14 cellular contexts compared by ENCODE assay signal in the genomic region with DNA sequence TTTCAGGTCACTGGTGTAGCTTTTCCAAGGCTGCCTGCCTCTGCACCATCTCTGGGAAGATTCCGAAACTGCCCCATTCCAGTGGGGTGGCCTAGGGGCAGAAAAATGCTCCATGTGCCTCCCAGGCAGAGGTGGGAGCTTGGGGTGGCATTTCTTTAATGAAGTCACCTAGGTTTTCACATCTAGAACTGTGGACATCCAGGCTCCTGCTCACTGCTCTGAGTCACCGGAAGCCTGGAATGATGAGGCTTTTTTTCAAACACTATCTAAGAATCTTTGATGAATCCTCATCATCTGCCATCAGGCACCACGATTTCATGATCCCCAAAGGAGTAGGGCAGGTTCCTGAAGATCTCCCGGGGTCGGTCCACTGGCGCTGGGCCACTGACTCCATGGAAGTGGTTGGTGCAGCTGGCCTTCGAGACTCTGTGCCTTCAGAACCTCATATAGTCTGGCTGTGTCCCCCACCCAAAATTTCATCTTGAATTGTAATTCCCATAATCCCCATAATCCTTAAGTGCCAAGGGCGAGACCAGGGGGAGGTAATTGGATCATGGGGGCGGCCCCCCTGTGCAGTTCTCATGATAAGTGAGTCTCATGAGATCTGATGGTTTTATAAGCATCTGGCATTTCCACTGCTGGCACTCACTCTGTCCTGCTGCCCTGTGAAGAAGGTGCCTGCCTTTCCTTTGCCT. TPM values are rescaled to one million over a fixed set of nuclear protein-coding genes. Genes with fewer than 3 reads are reported as not detected.
DNase-seq lines count a peak whose midpoint lies in the region; ATAC-seq, FAIRE-seq and TF ChIP-seq lines count a peak whose summit lies in the region.
"Had no signal": no experiment of that assay in that cellular context is flagged by ENCODE, and none has a peak within 500 bp of the region (broad histone marks: within the 10 kb centered on the region; RNA-seq: fewer than 3 reads in every experiment).

No MANE protein-coding gene starts in this region.

- H3K23me2 ChIP-seq in H1 (ENCODE audit: low read depth, low read length): no peaks in the 10 kb centered on the region; the same call in 1 of the 2 replicates

- peaks cover 0 to 2% of the 10 kb centered on the region in 2 experiments for H4K20me1 ChIP-seq in H1 (replicated peaks in 1 of 2; ENCODE audit: control insufficient read depth in 1 of 2, insufficient read depth in 2 of 2, low read length in 2 of 2)

- H3K4ac ChIP-seq in H1 (replicated peaks; ENCODE audit: insufficient read length, low read depth, low read length): no peak overlapping the region

- H2BK120ac ChIP-seq in H1 (replicated peaks; ENCODE audit: low read depth, low read length): no peak overlapping the region

- no peak overlapping the region for H3K27ac ChIP-seq in H1 (ENCODE audit: low read depth, low read length)
- H3K27ac ChIP-seq in psoas muscle: peak overlapping the region; percentile 87

- no peak for TF ChIP-seq POLR2A in H1 (IDR thresholded peaks at IDR 0.05; ENCODE audit: control extremely low read depth in 1 of 2, low read depth in 2 of 2, low read length in 2 of 2)

- DNase-seq in EH (ENCODE audit: low read depth) (peak; percentile 82), RCC 7860 (ENCODE audit: low spot score) (peak; percentile 83), H1 (ENCODE audit: low read depth in 1 of 2, low spot score in 2 of 2) (no peak), psoas muscle (no peak), HPDE6-E6E7 (ENCODE audit: extremely low spot score) (no peak)
- DNase-seq in activated effector memory CD4-positive, alpha-beta T cell treated with anti-CD3 and anti-CD28 coated beads, Interleukin-2, amount 50 U/mL, for 16 hours: no peak
- DNase-seq: activated CD4-positive, alpha-beta T cell treated with anti-CD3 and anti-CD28 coated beads for 48 hours; immature natural killer cell; NCI-H1930; Right ventricle myocardium superior had no signal

- TF ChIP-seq RAD21 in H1 (IDR thresholded peaks at IDR 0.05 in 1 of 2, conservative IDR thresholded peaks at IDR 0.05 in 1 of 2; ENCODE audit: low read depth in 2 of 2, low read length in 2 of 2): no peak

- 76% methylated on average over 9 of the region's 9 CpGs; no CpG with 5 or more reads in 1 of the 2 experiments for WGBS in H1 (ENCODE audit: extremely low coverage in 1 of 2, insufficient coverage in 1 of 2, insufficient read length in 1 of 2, insufficient replicate concordance in 2 of 2, low coverage in 1 of 2, low lambda C conversion rate in 2 of 2, missing lambda C conversion rate in 1 of 2), 2 experiments
- WGBS in psoas muscle, 3 donors: 63 to 83% (median 73%) methylated on average over 9 of the region's 9 CpGs

- intact Hi-C loops in psoas muscle (cut with DNase I): loop anchor here in 1 of 2 donors (2.0 kb wide), 2 partner anchors 55 to 113 kb away; partner anchors contain the start of gene ZNRF2

- H3K4me1 ChIP-seq in H1 (replicated peaks in 1 of 4; ENCODE audit: control insufficient read depth in 3 of 4, insufficient read depth in 4 of 4, low read length in 3 of 4) (peaks cover 8 to 21% (median 19%) of the 10 kb centered on the region in 4 experiments), psoas muscle (peaks cover 72% of the 10 kb centered on the region)

- H4K8ac ChIP-seq in H1 (ENCODE audit: extremely low read depth, insufficient read depth, low read length): no peak overlapping the region

- H2BK5ac ChIP-seq in H1 (ENCODE audit: low read depth, low read length): no peak overlapping the region

- no peaks in the 10 kb centered on the region for H3K79me2 ChIP-seq in H1 (ENCODE audit: control insufficient read depth in 1 of 2, insufficient read depth in 2 of 2, low read length in 2 of 2)

- peak; percentile 77 for FAIRE-seq in RCC 7860 (lab: Jason Lieb, UNC)
- no peak for FAIRE-seq in H1 (lab: Jason Lieb, UNC)
- FAIRE-seq: endometrium had no signal

- H3K4me2 ChIP-seq in H1 (ENCODE audit: insufficient read depth in 1 of 2, low read depth in 2 of 2, low read length in 2 of 2): no peak overlapping the region

- no peak overlapping the region for H2BK20ac ChIP-seq in H1 (ENCODE audit: low read length)

- H2AK5ac ChIP-seq in H1 (ENCODE audit: low read depth, low read length): no peak overlapping the region

- no peak overlapping the region for H3K14ac ChIP-seq in H1 (ENCODE audit: insufficient read length)

- H2BK12ac ChIP-seq in H1 (ENCODE audit: low read depth, low read length): no peak overlapping the region

- no peak overlapping the region for H4K5ac ChIP-seq in H1 (ENCODE audit: insufficient read length, low read depth, low read length)

- ATAC-seq in psoas muscle: no peak
- ATAC-seq in GM18498 (IDR thresholded peaks at IDR 0.05; ENCODE audit: unreplicated experiment): no peak
- ATAC-seq in HG02678 (IDR thresholded peaks at IDR 0.05; ENCODE audit: unreplicated experiment): no peak
- ATAC-seq: activated naive CD4-positive, alpha-beta T cell treated with anti-CD3 and anti-CD28 coated beads, Interleukin-2, amount 50 U/mL, for 72 hours had no signal

- H3K4me3 ChIP-seq in H1 (ENCODE audit: extremely low read depth in 1 of 4, insufficient read depth in 2 of 4, low read depth in 3 of 4, low read length in 4 of 4): no peak overlapping the region
- H3K4me3 ChIP-seq in psoas muscle: no peak overlapping the region

- no peak overlapping the region for H2AFZ ChIP-seq in H1 (ENCODE audit: low read length)

- CTCF ChIA-PET in H1 (lab: Charles Lee; ENCODE audit: partially characterized antibody): interaction anchor here (1.1 to 7.3 kb wide), 5 partner anchors 9 to 392 kb away, joined by 3 to 45 read pairs (median 10); no protein-coding TSS in a partner anchor

- H3K27me3 ChIP-seq in H1 (replicated peaks in 1 of 4; ENCODE audit: control insufficient read depth in 3 of 4, extremely low read depth in 1 of 4, insufficient read depth in 3 of 4, low read length in 3 of 4): peaks cover 0 to 12% (median 7%) of the 10 kb centered on the region in 4 experiments; a peak in 5 of 7 replicates
- H3K27me3 ChIP-seq in psoas muscle (ENCODE audit: insufficient read depth in 3 of 3, low read length in 2 of 3): no peaks in the 10 kb centered on the region

- H3K23ac ChIP-seq in H1 (ENCODE audit: insufficient read length): no peak overlapping the region

- TF ChIP-seq CTCF in H1 (IDR thresholded peaks at IDR 0.05; ENCODE audit: control extremely low read depth in 1 of 3, insufficient read depth in 1 of 3, low read depth in 1 of 3, low read length in 3 of 3) (no peak), psoas muscle (IDR thresholded peaks at IDR 0.05) (no peak)

- POLR2A ChIA-PET in H1 (lab: Charles Lee; ENCODE audit: partially characterized antibody): interaction anchor here (0.6 to 1.8 kb wide), 2 partner anchors 14 to 392 kb away, joined by 3 to 4 read pairs; no protein-coding TSS in a partner anchor

- no peak overlapping the region for H2BK15ac ChIP-seq in H1 (ENCODE audit: low read length)

- H3K36me3 ChIP-seq in H1 (ENCODE audit: control insufficient read depth in 2 of 4, insufficient read depth in 4 of 4, low read length in 3 of 4) (no peaks in the 10 kb centered on the region), psoas muscle (ENCODE audit: insufficient read depth in 1 of 2, low read depth in 1 of 2) (no peaks in the 10 kb centered on the region)

- no peak overlapping the region for H4K91ac ChIP-seq in H1 (replicated peaks; ENCODE audit: insufficient read length, low read length)

- H3K9me3 ChIP-seq in H1 (ENCODE audit: insufficient read depth in 2 of 2, low read depth in 1 of 2, low read length in 1 of 2) (no peaks in the 10 kb centered on the region), psoas muscle (no peaks in the 10 kb centered on the region)

- 0 out of 2 replicates have a peak overlapping the region, but pooled peaks have one; percentile 49 for H3K18ac ChIP-seq in H1 (ENCODE audit: extremely low read depth, low read length)

- H3K79me1 ChIP-seq in H1 (ENCODE audit: low read depth, low read length): no peaks in the 10 kb centered on the region

- no peak overlapping the region for H3K56ac ChIP-seq in H1 (replicated peaks; ENCODE audit: insufficient read length, low read depth, low read length)

- TF ChIP-seq EP300 in H1 (IDR thresholded peaks at IDR 0.05; ENCODE audit: borderline replicate concordance in 1 of 2, low read depth in 2 of 2, low read length in 2 of 2): no peak

- H3K9ac ChIP-seq in H1 (replicated peaks in 1 of 4; ENCODE audit: extremely low read depth in 1 of 4, low read depth in 3 of 4, low read length in 3 of 4): no peak overlapping the region

TF ChIP-seq in H1, 55 proteins besides CTCF, POLR2A, EP300 and RAD21 (continues in another document):
- TF ChIP-seq TEAD4 (IDR thresholded peaks at IDR 0.05; ENCODE audit: low read depth, low read length): no peak
- TF ChIP-seq TAF1 (IDR thresholded peaks at IDR 0.05; ENCODE audit: low read depth, low read length): no peak
- no peak for TF ChIP-seq GTF2F1 (IDR thresholded peaks at IDR 0.05; ENCODE audit: borderline replicate concordance, low read depth, low read length)
- no peak for TF ChIP-seq RFX5 (IDR thresholded peaks at IDR 0.05; ENCODE audit: borderline replicate concordance, low read depth, low read length)

RNA-seq across cellular contexts. Expression of gene MTURN, which starts 37.1 kb away (rescaled TPM):
- total RNA-seq in H1 (2021; fragmentation: NEBNext Ultra II Directional; extraction: Animal tissue kit (Norgen Biotek cat#: 25700)): 5.3 and 5.8 TPM in 2 replicates
- polyA plus RNA-seq in H1 (2011; rRNA removed): 2.2 and 2.6 TPM in 2 replicates
- 4.2 TPM for polyA plus RNA-seq in H1 (2011; cell fraction: cytosol; rRNA removed)
- 6.0 TPM for polyA plus RNA-seq in H1 (2011; cell fraction: nucleus; rRNA removed)
- 4.3 to 5.8 TPM (median 4.6 TPM) in 4 replicates for polyA plus RNA-seq in H1 (2012, experiment 1 of 2)
- 0.85 TPM for polyA plus RNA-seq in H1 (2012, experiment 2 of 2)
- 3.1 TPM for polyA plus RNA-seq in H1 (2013, experiment 1 of 2)
- polyA plus RNA-seq in H1 (2013, experiment 2 of 2): 2.7 TPM
- 5.8 and 5.9 TPM in 2 replicates for polyA minus RNA-seq in H1 (2011; rRNA and poly(A)+ RNA removed)
- 3.5 TPM for polyA minus RNA-seq in H1 (2011; cell fraction: cytosol; rRNA and poly(A)+ RNA removed)
- polyA minus RNA-seq in H1 (2011; cell fraction: nucleus; rRNA and poly(A)+ RNA removed): 6.3 TPM
- 10 to 100 TPM; 17.6 to 68.6 (median 36.9) TPM for total RNA-seq in psoas muscle
- 10 to 100 TPM in 2 of 3 donors, 1 to 10 TPM in 1; 7.1 to 12.5 (median 10.2) TPM for polyA plus RNA-seq in psoas muscle

Comparison
In these comparisons a context has a peak if more than half of its experiments do, and no peak if none do; other contexts are left out.
1. DNase-seq: peak in EH (single experiment) and RCC 7860 (single experiment); none in H1 (0 of 2), psoas muscle (0 of 2), HPDE6-E6E7 (single experiment) and activated effector memory CD4-positive, alpha-beta T cell treated with anti-CD3 and anti-CD28 coated beads, Interleukin-2, amount 50 U/mL, for 16 hours (single experiment).